In the genomic region with DNA sequence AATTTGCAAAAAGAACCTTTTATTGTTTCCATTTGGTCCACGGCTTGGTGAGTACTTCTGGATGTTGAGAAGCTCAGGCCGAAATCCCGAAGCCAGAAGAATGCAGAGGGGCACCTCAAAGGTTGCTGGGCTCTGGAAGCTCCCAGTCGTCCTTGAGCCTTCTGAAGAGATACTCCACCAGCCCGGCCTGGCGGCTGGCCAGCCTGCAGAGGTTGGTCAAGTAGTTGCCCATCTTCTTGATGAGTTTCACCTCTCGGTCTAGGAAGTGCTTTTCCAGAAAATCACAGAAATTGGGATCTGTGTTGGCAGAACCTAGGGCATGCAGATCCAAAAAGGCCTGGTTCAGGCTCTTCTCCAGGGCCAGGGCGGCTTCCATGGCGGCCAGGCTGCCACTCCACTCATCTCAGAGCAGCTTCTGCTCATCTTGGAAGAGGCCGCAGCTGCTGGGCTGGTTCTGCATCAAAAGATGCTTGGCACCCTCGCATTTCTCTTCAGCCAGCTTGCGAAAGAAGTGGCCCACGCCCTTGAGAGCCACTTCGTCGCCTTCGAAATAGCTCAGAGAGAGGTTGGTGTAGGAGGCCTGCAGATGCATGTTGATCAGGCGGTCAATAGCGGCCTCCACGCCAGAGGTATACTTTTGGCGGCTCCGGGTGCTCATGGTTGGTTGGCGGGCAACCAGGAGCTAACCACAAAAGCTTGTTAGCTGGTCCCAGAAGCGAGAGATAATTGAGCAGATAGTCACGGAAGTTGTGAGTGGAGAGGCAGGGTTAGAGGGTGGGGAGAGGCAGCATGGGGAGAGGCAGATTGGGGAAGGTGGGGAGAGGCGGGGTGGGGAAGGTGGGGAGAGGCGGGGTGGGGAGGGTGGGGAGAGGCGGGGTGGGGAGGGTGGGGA, we compare ENCODE assay signal across 27 cellular contexts.
"Had no signal": no experiment of that assay in that cellular context is flagged by ENCODE, and none has a peak within 500 bp of the region (broad histone marks: within the 10 kb centered on the region; RNA-seq: fewer than 3 reads in every experiment).

No MANE protein-coding gene starts in this region.

- H3K9me3 ChIP-seq: colonic mucosa, esophagus muscularis mucosa, left lung, stomach, suprapubic skin had no signal

- ATAC-seq: activated CD4-positive, alpha-beta T cell treated with anti-CD3 and anti-CD28 coated beads for 36 hours; activated T-cell treated with anti-CD3 and anti-CD28 coated beads, Interleukin-2, amount 50 U/mL, for 4 hours; effector memory CD8-positive, alpha-beta T cell; left lung; naive thymus-derived CD4-positive, alpha-beta T cell; sciatic nerve; stimulated activated memory B cell treated with anti-CD40 and anti-IgM and Interleukin-4, amounts not matched to agents 10 μg/mL and 1 μg/mL and 100 μg/mL, for 72 hours had no signal

- H3K4me1 ChIP-seq: colonic mucosa, esophagus muscularis mucosa, left lung, stomach, suprapubic skin had no signal

- H3K4me3 ChIP-seq: colonic mucosa, dorsolateral prefrontal cortex, esophagus muscularis mucosa, hepatocyte, left lung, smooth muscle cell, stomach, suprapubic skin had no signal

- DNase-seq: activated B cell treated with CpG ODN at 0.5 μM for 24 hours; activated CD4-positive, alpha-beta T cell treated with anti-CD3 and anti-CD28 coated beads for 36 hours; activated CD4-positive, alpha-beta T cell treated with anti-CD3 and anti-CD28 coated beads, Interleukin-2, amount 50 U/mL, for 4 hours; activated CD8-positive, alpha-beta memory T cell treated with anti-CD3 and anti-CD28 coated beads for 24 hours; activated CD8-positive, alpha-beta memory T cell treated with anti-CD3 and anti-CD28 coated beads, Interleukin-2, amount 50 U/mL, for 48 hours; activated naive CD4-positive, alpha-beta T cell treated with Interleukin-2 at 50 U/mL for 16 hours; activated naive CD8-positive, alpha-beta T cell treated with anti-CD3 and anti-CD28 coated beads for 36 hours; activated T-cell treated with anti-CD3 and anti-CD28 coated beads, Interleukin-2, amount 50 U/mL, for 4 hours; colonic mucosa; dorsolateral prefrontal cortex; effector memory CD8-positive, alpha-beta T cell; glutamatergic neuron; immature natural killer cell; kidney glomerular epithelial cell; naive thymus-derived CD4-positive, alpha-beta T cell; occipital lobe; stimulated activated CD4-positive, alpha-beta T cell treated with anti-CD3 and anti-CD28 coated beads, Interleukin-15, amount 100 ng/mL, for 24 hours; stomach; trophoblast cell had no signal

- H3K36me3 ChIP-seq: colonic mucosa, esophagus muscularis mucosa, left lung, stomach, suprapubic skin had no signal

- H3K27ac ChIP-seq: colonic mucosa, dorsolateral prefrontal cortex, esophagus muscularis mucosa, hepatocyte, left lung, stomach, suprapubic skin had no signal

- FAIRE-seq: frontal cortex had no signal
